1 cellular context compared by ENCODE assay signal in the genomic region with DNA sequence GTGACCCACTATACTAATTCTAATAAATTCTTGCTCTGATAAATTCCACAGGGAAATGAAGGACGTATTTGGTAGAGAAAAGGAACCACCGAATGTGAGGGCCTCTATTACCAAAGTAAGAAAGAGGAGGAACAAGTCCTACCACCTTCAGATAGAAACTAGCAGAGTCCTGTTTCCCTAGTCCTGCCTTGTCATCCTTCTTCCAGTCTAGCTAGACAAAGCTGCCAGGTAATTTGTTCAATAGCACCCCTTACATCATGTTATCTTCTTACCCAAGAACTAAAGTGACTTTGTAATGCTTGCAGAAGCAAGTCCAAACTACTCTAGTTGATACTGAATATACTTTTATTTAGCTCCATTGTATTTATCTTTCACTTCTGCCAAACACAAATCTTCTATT.
TF ChIP-seq lines count a peak whose summit lies in the region.

No MANE protein-coding gene starts in this region.

TF ChIP-seq in GM12878, 131 proteins besides CTCF, POLR2A, EP300 and RAD21 (continued from another document):
- no peak for TF ChIP-seq CHD1 (IDR thresholded peaks at IDR 0.05; ENCODE audit: low read depth, low read length)
TF ChIP-seq in GM12878: peak in this region for 0.
